ENCODE assay signal across 26 cellular contexts in genomic region chr3:51720292-51721061, GRCh38. TPM values are rescaled to one million over a fixed set of nuclear protein-coding genes. Genes with fewer than 3 reads are reported as not detected.
A peak's percentile ranks its signal among the peaks of the same experiment; 100 is the strongest.
DNase-seq lines count a peak whose midpoint lies in the region; ATAC-seq, FAIRE-seq and TF ChIP-seq lines count a peak whose summit lies in the region.
"Had no signal": no experiment of that assay in that cellular context is flagged by ENCODE, and none has a peak within 500 bp of the region (broad histone marks: within the 10 kb centered on the region; RNA-seq: fewer than 3 reads in every experiment).

No MANE protein-coding gene starts in this region.

- peak; percentile 87 for FAIRE-seq in bronchial epithelial cell (lab: Jason Lieb, UNC)
- FAIRE-seq: RCC 7860 had no signal

- CTCF ChIA-PET in HEK293T (lab: Yijun Ruan, JAX), result no interaction called here
- CTCF ChIA-PET in activated naive CD4-positive, alpha-beta T cell treated with anti-CD3 and anti-CD28 coated beads, Interleukin-2, amount 10 ng/mL, durations not matched to agents 7 days and 5 days (lab: Charles Lee), result interaction anchor here (0.7 to 1.6 kb wide), 8 partner anchors 7 to 218 kb away, joined by 3 to 8 read pairs (median 4); no protein-coding TSS in a partner anchor

- no peaks in the 10 kb centered on the region for H3K27me3 Mint-ChIP-seq in CD4-positive, CD25-positive, alpha-beta regulatory T cell
- no peaks in the 10 kb centered on the region for H3K27me3 Mint-ChIP-seq in activated naive CD4-positive, alpha-beta T cell treated with anti-CD3 and anti-CD28 coated beads, Interleukin-2, amount 10 ng/mL, durations not matched to agents 7 days and 5 days
- H3K27me3 Mint-ChIP-seq: activated CD4-positive, alpha-beta T cell treated with anti-CD3 and anti-CD28 coated beads, Interleukin-2, amount 10 ng/mL, durations not matched to agents 7 days and 5 days had no signal

- intact Hi-C loops in posterior cingulate gyrus (cut with DNase I), result no loop called here

- no peaks in the 10 kb centered on the region for H3K9me3 ChIP-seq in CD4-positive, CD25-positive, alpha-beta regulatory T cell (ENCODE audit: control insufficient read depth in 2 of 2, low read length in 2 of 2)
- H3K9me3 ChIP-seq: heart right ventricle, left lung, right atrium auricular region, SJSA1, vagina had no signal

- POLR2A ChIA-PET in HEK293T (lab: Yijun Ruan, JAX), result no interaction called here

- no peak overlapping the region for H3K4me3 Mint-ChIP-seq in CD4-positive, CD25-positive, alpha-beta regulatory T cell
- no peak overlapping the region for H3K4me3 Mint-ChIP-seq in activated naive CD4-positive, alpha-beta T cell treated with anti-CD3 and anti-CD28 coated beads, Interleukin-2, amount 10 ng/mL, durations not matched to agents 7 days and 5 days
- H3K4me3 Mint-ChIP-seq: activated CD4-positive, alpha-beta T cell treated with anti-CD3 and anti-CD28 coated beads, Interleukin-2, amount 10 ng/mL, durations not matched to agents 7 days and 5 days had no signal

- TF ChIP-seq CTCF in bronchial epithelial cell (IDR thresholded peaks at IDR 0.05; ENCODE audit: insufficient read depth, low read length, severe bottlenecking), result no peak

- peaks cover 23% of the 10 kb centered on the region for H3K4me1 ChIP-seq in CD4-positive, CD25-positive, alpha-beta regulatory T cell (ENCODE audit: control insufficient read depth, insufficient read depth, low read length, poor library complexity, severe bottlenecking)
- H3K4me1 ChIP-seq: left lung, right atrium auricular region, SJSA1, vagina had no signal

- ATAC-seq in CD4-positive, CD25-positive, alpha-beta regulatory T cell (ENCODE audit: low read depth in 2 of 2), result no peak
- ATAC-seq: activated naive CD4-positive, alpha-beta T cell treated with anti-CD3 and anti-CD28 coated beads, Interleukin-2, amount 50 U/mL, for 72 hours; left lung had no signal

- peaks cover 0 to 3% (median 0%) of the 10 kb centered on the region in 7 donors for H3K9me3 Mint-ChIP-seq in CD4-positive, CD25-positive, alpha-beta regulatory T cell
- no peaks in the 10 kb centered on the region for H3K9me3 Mint-ChIP-seq in activated naive CD4-positive, alpha-beta T cell treated with anti-CD3 and anti-CD28 coated beads, Interleukin-2, amount 10 ng/mL, durations not matched to agents 7 days and 5 days
- H3K9me3 Mint-ChIP-seq: activated CD4-positive, alpha-beta T cell treated with anti-CD3 and anti-CD28 coated beads, Interleukin-2, amount 10 ng/mL, durations not matched to agents 7 days and 5 days; activated naive CD4-positive, alpha-beta T cell treated with anti-CD3 and anti-CD28 coated beads, Interleukin-2, amount 50 U/mL, for 72 hours had no signal

- H3K4me1 Mint-ChIP-seq in CD4-positive, CD25-positive, alpha-beta regulatory T cell, result peaks cover 0 to 41% (median 16%) of the 10 kb centered on the region in 4 donors
- peaks cover 36% of the 10 kb centered on the region for H3K4me1 Mint-ChIP-seq in activated naive CD4-positive, alpha-beta T cell treated with anti-CD3 and anti-CD28 coated beads, Interleukin-2, amount 10 ng/mL, durations not matched to agents 7 days and 5 days

- peaks cover 4% of the 10 kb centered on the region for H3K36me3 Mint-ChIP-seq in CD4-positive, CD25-positive, alpha-beta regulatory T cell
- no peaks in the 10 kb centered on the region for H3K36me3 Mint-ChIP-seq in activated naive CD4-positive, alpha-beta T cell treated with anti-CD3 and anti-CD28 coated beads, Interleukin-2, amount 10 ng/mL, durations not matched to agents 7 days and 5 days
- H3K36me3 Mint-ChIP-seq: activated naive CD4-positive, alpha-beta T cell treated with anti-CD3 and anti-CD28 coated beads, Interleukin-2, amount 50 U/mL, for 72 hours had no signal

- H3K4me3 ChIP-seq in CD4-positive, CD25-positive, alpha-beta regulatory T cell (ENCODE audit: low read depth, low read length), result no peak overlapping the region
- no peak overlapping the region for H3K4me3 ChIP-seq in bronchial epithelial cell (ENCODE audit: low read depth, low read length)
- H3K4me3 ChIP-seq: heart right ventricle, left lung, right atrium auricular region, SJSA1, vagina had no signal

- H3K27ac ChIP-seq in CD4-positive, CD25-positive, alpha-beta regulatory T cell (ENCODE audit: insufficient read depth, low read length, poor library complexity, severe bottlenecking), result no peak overlapping the region
- H3K27ac ChIP-seq: C4-2B, epithelial cell of prostate, heart right ventricle, left lung, right atrium auricular region, SJSA1, vagina, VCaP had no signal

- H3K36me3 ChIP-seq in CD4-positive, CD25-positive, alpha-beta regulatory T cell (ENCODE audit: control insufficient read depth, insufficient read depth, low read length), result no peaks in the 10 kb centered on the region
- H3K36me3 ChIP-seq in bronchial epithelial cell (ENCODE audit: control insufficient read depth, insufficient read depth, low read length), result no peaks in the 10 kb centered on the region
- H3K36me3 ChIP-seq: heart right ventricle, left lung, right atrium auricular region, SJSA1, vagina had no signal

- H3K27me3 ChIP-seq in CD4-positive, CD25-positive, alpha-beta regulatory T cell (ENCODE audit: control insufficient read depth, insufficient read depth, low read length), result no peaks in the 10 kb centered on the region
- no peaks in the 10 kb centered on the region for H3K27me3 ChIP-seq in bronchial epithelial cell (ENCODE audit: control insufficient read depth, insufficient read depth, low read length)
- H3K27me3 ChIP-seq: heart right ventricle, left lung, right atrium auricular region, SJSA1, vagina had no signal

- DNase-seq in CD4-positive, CD25-positive, alpha-beta regulatory T cell, result no peak
- DNase-seq in HEK293T (ENCODE audit: extremely low spot score) (peak; percentile 2), bronchial epithelial cell (ENCODE audit: low read depth) (no peak), left kidney (ENCODE audit: low read depth, low spot score) (peak; percentile 17), hippocampal formation (lab: John Stamatoyannopoulos, UW) (no peak), posterior cingulate gyrus (no peak), amygdala (lab: John Stamatoyannopoulos, UW) (no peak)
- no peak for DNase-seq in activated naive CD4-positive, alpha-beta T cell treated with anti-CD3 and anti-CD28 coated beads, Interleukin-2, amount 10 ng/mL, durations not matched to agents 7 days and 5 days
- DNase-seq: activated CD4-positive, alpha-beta T cell treated with anti-CD3 and anti-CD28 coated beads, Interleukin-2, amount 10 ng/mL, durations not matched to agents 7 days and 5 days; heart right ventricle; left lung; mesendoderm; NCI-H187 had no signal

- H3K27ac Mint-ChIP-seq in CD4-positive, CD25-positive, alpha-beta regulatory T cell, result peak overlapping the region in 2 of 3 donors; percentile 47 to 88
- no peak overlapping the region for H3K27ac Mint-ChIP-seq in activated naive CD4-positive, alpha-beta T cell treated with anti-CD3 and anti-CD28 coated beads, Interleukin-2, amount 10 ng/mL, durations not matched to agents 7 days and 5 days
- H3K27ac Mint-ChIP-seq: activated naive CD4-positive, alpha-beta T cell treated with anti-CD3 and anti-CD28 coated beads, Interleukin-2, amount 50 U/mL, for 72 hours had no signal

TF ChIP-seq in HEK293T, 16 proteins besides CTCF, POLR2A, EP300 and RAD21:
- TF ChIP-seq ARNT (IDR thresholded peaks at IDR 0.05) (no peak), SP1 (IDR thresholded peaks at IDR 0.05) (no peak), SUZ12 (IDR thresholded peaks at IDR 0.05) (no peak), FOXA1 (IDR thresholded peaks at IDR 0.05) (no peak), FOXM1 (IDR thresholded peaks at IDR 0.05; ENCODE audit: borderline replicate concordance) (no peak), L3MBTL2 (conservative IDR thresholded peaks at IDR 0.05) (no peak), BHLHE40 (IDR thresholded peaks at IDR 0.05; ENCODE audit: borderline replicate concordance) (no peak), NFRKB (IDR thresholded peaks at IDR 0.05) (no peak), HDGF (IDR thresholded peaks at IDR 0.05; ENCODE audit: borderline replicate concordance) (no peak), TARDBP (IDR thresholded peaks at IDR 0.05) (no peak), ELF4 (IDR thresholded peaks at IDR 0.05) (no peak), ZNF384 (IDR thresholded peaks at IDR 0.05) (no peak), LEF1 (IDR thresholded peaks at IDR 0.05; ENCODE audit: borderline replicate concordance) (no peak), FOXK2 (IDR thresholded peaks at IDR 0.05) (no peak), PKNOX1 (IDR thresholded peaks at IDR 0.05) (no peak), CTBP1 (IDR thresholded peaks at IDR 0.05; ENCODE audit: borderline replicate concordance) (no peak)

RNA-seq across cellular contexts. Expression of gene GRM2, which starts 13.6 kb away (rescaled TPM):
- total RNA-seq in CD4-positive, CD25-positive, alpha-beta regulatory T cell, result 3.0 TPM
- under 1 TPM in 1 of 4 donors, not detected in 3; 0.29 TPM for polyA plus RNA-seq in CD4-positive, CD25-positive, alpha-beta regulatory T cell
- under 0.01 TPM in 2 replicates for total RNA-seq in bronchial epithelial cell
- total RNA-seq: osteoblast, vagina had no signal

RNA-seq across cellular contexts. Expression of gene TEX264, which starts 49.4 kb away (rescaled TPM):
- 47.0 TPM for total RNA-seq in CD4-positive, CD25-positive, alpha-beta regulatory T cell
- 100 to 1,000 TPM; 133 to 165 (median 139) TPM for polyA plus RNA-seq in CD4-positive, CD25-positive, alpha-beta regulatory T cell
- 36.1 and 52.9 TPM in 2 replicates for total RNA-seq in bronchial epithelial cell

RNA-seq across cellular contexts. Expression of gene IQCF6, which starts 58.6 kb away (rescaled TPM):
- total RNA-seq in CD4-positive, CD25-positive, alpha-beta regulatory T cell, result not detected
- not detected for polyA plus RNA-seq in CD4-positive, CD25-positive, alpha-beta regulatory T cell
- not detected in 2 replicates for total RNA-seq in bronchial epithelial cell
- total RNA-seq: activated CD4-positive, alpha-beta T cell treated with anti-CD3 and anti-CD28 coated beads, Interleukin-2, amount 10 ng/mL, durations not matched to agents 7 days and 5 days; activated naive CD4-positive, alpha-beta T cell treated with anti-CD3 and anti-CD28 coated beads, Interleukin-2, amount 50 U/mL, for 72 hours; heart right ventricle; HT1080; left lung; myocyte; osteoblast; right atrium auricular region; SJSA1; T-helper 2 cell treated with Interferon-gamma antibody and Interleukin-4, amounts not matched to agents 100 ng/mL and 5 ng/mL, for 36 hours; temporal lobe; vagina had no signal
- polyA plus RNA-seq: heart right ventricle had no signal

Comparison
In these comparisons a context has a peak if more than half of its experiments do, and no peak if none do; other contexts are left out.
1. DNase-seq: peak in HEK293T (single experiment) and left kidney (single experiment); none in CD4-positive, CD25-positive, alpha-beta regulatory T cell (0 of 3), bronchial epithelial cell (single experiment), hippocampal formation (0 of 2), posterior cingulate gyrus (0 of 10), activated naive CD4-positive, alpha-beta T cell treated with anti-CD3 and anti-CD28 coated beads, Interleukin-2, amount 10 ng/mL, durations not matched to agents 7 days and 5 days (single experiment) and amygdala (0 of 56).